ENCODE assay signal across 20 cellular contexts in the genomic region with DNA sequence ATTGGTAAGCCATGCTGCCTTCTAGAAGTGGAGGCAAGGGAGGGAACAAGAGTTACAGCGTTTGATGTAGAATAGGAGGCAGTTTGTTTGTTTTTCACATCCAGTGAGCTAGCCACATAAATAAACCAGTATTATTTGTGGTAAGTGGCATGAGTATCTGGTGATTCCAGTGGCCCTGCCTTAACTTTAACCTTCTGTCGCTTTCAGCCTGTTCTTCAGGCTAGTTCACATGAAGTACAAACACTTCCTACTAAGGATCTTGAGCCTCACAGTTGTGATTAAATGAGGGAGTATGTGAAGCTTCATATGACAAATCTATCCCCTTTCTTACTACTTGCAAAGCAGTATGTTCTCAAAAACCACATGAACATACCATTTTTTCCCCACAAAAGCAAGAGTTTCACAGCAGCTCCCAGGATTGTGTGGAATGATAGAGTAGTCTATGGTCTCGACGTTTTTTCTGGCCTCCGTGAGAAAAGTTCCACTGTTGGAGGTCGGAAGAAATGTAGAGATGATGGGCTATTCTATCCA. TPM values are rescaled to one million over a fixed set of nuclear protein-coding genes. Genes with fewer than 3 reads are reported as not detected.
DNase-seq lines count a peak whose midpoint lies in the region; ATAC-seq and TF ChIP-seq lines count a peak whose summit lies in the region.
"Had no signal": no experiment of that assay in that cellular context is flagged by ENCODE, and none has a peak within 500 bp of the region (broad histone marks: within the 10 kb centered on the region; RNA-seq: fewer than 3 reads in every experiment).

No MANE protein-coding gene starts in this region.

- DNase-seq in H4 (ENCODE audit: low spot score), result peak; percentile 50
- peak; percentile 51 for DNase-seq in SW480 (ENCODE audit: low spot score)
- peak; percentile 22 for DNase-seq in epithelial cell of esophagus (ENCODE audit: low read depth)
- DNase-seq in mesothelial cell of epicardium (ENCODE audit: low spot score in 2 of 2, unreplicated experiment in 2 of 2), result no peak
- no peak for DNase-seq in HuH-7.5 (ENCODE audit: low spot score)
- no peak for DNase-seq in progenitor cell of endocrine pancreas (ENCODE audit: low spot score, unreplicated experiment)
- DNase-seq: Calu3; CD8-positive, alpha-beta memory T cell; DMS153; KG1; MV-4-11; NCI-H1105 treated with DMSO at 0.1 percent for 48 hours; NCI-H2081 treated with DMSO at 0.1 percent for 48 hours; NCI-H446; NCI-H526; Peyer's patch had no signal

- H3K4me3 ChIP-seq in epithelial cell of esophagus (ENCODE audit: low read length), result no peak overlapping the region
- H3K4me3 ChIP-seq: HAP-1, Peyer's patch, SJSA1 had no signal

- H3K27me3 Mint-ChIP-seq in mesothelial cell of epicardium (ENCODE audit: low read depth) (no peaks in the 10 kb centered on the region), progenitor cell of endocrine pancreas (no peaks in the 10 kb centered on the region)
- H3K27me3 Mint-ChIP-seq: CD8-positive, alpha-beta memory T cell had no signal

- H3K4me1 Mint-ChIP-seq in mesothelial cell of epicardium, result peaks cover 12% of the 10 kb centered on the region
- no peaks in the 10 kb centered on the region for H3K4me1 Mint-ChIP-seq in progenitor cell of endocrine pancreas (ENCODE audit: low read depth)

- ATAC-seq in GM21717 (IDR thresholded peaks at IDR 0.05; ENCODE audit: unreplicated experiment), result no peak
- ATAC-seq in GM18519 (IDR thresholded peaks at IDR 0.05; ENCODE audit: low FRiP score, unreplicated experiment), result no peak

- H3K27ac Mint-ChIP-seq in mesothelial cell of epicardium (peak overlapping the region; percentile 51), progenitor cell of endocrine pancreas (no peak overlapping the region)

- H3K9me3 Mint-ChIP-seq in mesothelial cell of epicardium (no peaks in the 10 kb centered on the region), progenitor cell of endocrine pancreas (ENCODE audit: low read depth) (no peaks in the 10 kb centered on the region)
- H3K9me3 Mint-ChIP-seq: CD8-positive, alpha-beta memory T cell had no signal

- H3K4me3 Mint-ChIP-seq in mesothelial cell of epicardium (no peak overlapping the region), progenitor cell of endocrine pancreas (ENCODE audit: low read depth) (no peak overlapping the region)
- H3K4me3 Mint-ChIP-seq: CD8-positive, alpha-beta memory T cell had no signal

- TF ChIP-seq CTCF in epithelial cell of esophagus (IDR thresholded peaks at IDR 0.05; ENCODE audit: insufficient read depth, low read depth, low read length, missing control alignments) (no peak), mesothelial cell of epicardium (IDR thresholded peaks at IDR 0.05; ENCODE audit: unreplicated experiment) (no peak), progenitor cell of endocrine pancreas (IDR thresholded peaks at IDR 0.05; ENCODE audit: unreplicated experiment) (no peak)

- H3K36me3 Mint-ChIP-seq in mesothelial cell of epicardium (peaks cover 8% of the 10 kb centered on the region), progenitor cell of endocrine pancreas (ENCODE audit: insufficient read depth) (peaks cover 3% of the 10 kb centered on the region)

RNA-seq across cellular contexts. Expression of a gene that starts 59.5 kb away (rescaled TPM):
- total RNA-seq in H4 (2014; rRNA removed; shearing (Covaris generic)), result 7.9 and 15.5 TPM in 2 replicates
- total RNA-seq in mesothelial cell of epicardium (67.4 to 69.8 TPM (median 67.5 TPM) in 3 replicates), progenitor cell of endocrine pancreas (74.6 and 80.6 TPM in 2 replicates)

Comparison
In these comparisons a context has a peak if more than half of its experiments do, and no peak if none do; other contexts are left out.
1. DNase-seq: peak in H4 (single experiment), SW480 (single experiment) and epithelial cell of esophagus (single experiment); none in mesothelial cell of epicardium (0 of 2), HuH-7.5 (single experiment) and progenitor cell of endocrine pancreas (single experiment).